8 cellular contexts compared by ENCODE assay signal in genomic region chr3:114152519-114153151, GRCh38. TPM values are rescaled to one million over a fixed set of nuclear protein-coding genes. Genes with fewer than 3 reads are reported as not detected.
DNase-seq lines count a peak whose midpoint lies in the region; TF ChIP-seq lines count a peak whose summit lies in the region.

No MANE protein-coding gene starts in this region.

- H3K27ac ChIP-seq in ovary (no peak overlapping the region), thymus (ENCODE audit: low read depth) (no peak overlapping the region)

- TF ChIP-seq CTCF in HFFc6 (IDR thresholded peaks at IDR 0.05) (peak; percentile 96), glutamatergic neuron (IDR thresholded peaks at IDR 0.05; ENCODE audit: partially characterized antibody, unreplicated experiment) (peak; percentile 91), ovary (IDR thresholded peaks at IDR 0.05) (peak; percentile 72 to 92 (median 79))

- H3K9me3 ChIP-seq in ovary, result no peaks in the 10 kb centered on the region
- H3K9me3 ChIP-seq in thymus (ENCODE audit: control insufficient read depth), result no peaks in the 10 kb centered on the region

- no peaks in the 10 kb centered on the region for H3K9me3 Mint-ChIP-seq in HFFc6
- no peaks in the 10 kb centered on the region for H3K9me3 Mint-ChIP-seq in activated naive CD4-positive, alpha-beta T cell treated with anti-CD3 and anti-CD28 coated beads, Interleukin-2, amount 10 ng/mL, durations not matched to agents 7 days and 5 days
- no peaks in the 10 kb centered on the region for H3K9me3 Mint-ChIP-seq in glutamatergic neuron (ENCODE audit: unreplicated experiment)

- peak overlapping the region; percentile 81 for H3K4me3 Mint-ChIP-seq in HFFc6
- peak overlapping the region; percentile 25 for H3K4me3 Mint-ChIP-seq in activated naive CD4-positive, alpha-beta T cell treated with anti-CD3 and anti-CD28 coated beads, Interleukin-2, amount 10 ng/mL, durations not matched to agents 7 days and 5 days
- H3K4me3 Mint-ChIP-seq in glutamatergic neuron (ENCODE audit: unreplicated experiment), result peak overlapping the region; percentile 84

- H3K27me3 ChIP-seq in ovary (no peaks in the 10 kb centered on the region), thymus (ENCODE audit: control insufficient read depth, insufficient read depth) (no peaks in the 10 kb centered on the region)

- peaks cover 6% of the 10 kb centered on the region for H3K4me1 Mint-ChIP-seq in HFFc6 (ENCODE audit: low read depth)
- peaks cover 5% of the 10 kb centered on the region for H3K4me1 Mint-ChIP-seq in activated naive CD4-positive, alpha-beta T cell treated with anti-CD3 and anti-CD28 coated beads, Interleukin-2, amount 10 ng/mL, durations not matched to agents 7 days and 5 days
- peaks cover 8% of the 10 kb centered on the region for H3K4me1 Mint-ChIP-seq in glutamatergic neuron (ENCODE audit: low read depth, unreplicated experiment)

- H3K36me3 Mint-ChIP-seq in HFFc6 (ENCODE audit: low read depth) (no peaks in the 10 kb centered on the region), glutamatergic neuron (ENCODE audit: unreplicated experiment) (no peaks in the 10 kb centered on the region)
- H3K36me3 Mint-ChIP-seq in activated naive CD4-positive, alpha-beta T cell treated with anti-CD3 and anti-CD28 coated beads, Interleukin-2, amount 10 ng/mL, durations not matched to agents 7 days and 5 days, result no peaks in the 10 kb centered on the region

- CTCF ChIA-PET in activated naive CD4-positive, alpha-beta T cell treated with anti-CD3 and anti-CD28 coated beads, Interleukin-2, amount 10 ng/mL, durations not matched to agents 7 days and 5 days (lab: Charles Lee), result interaction anchor here (0.7 to 4.1 kb wide), 13 partner anchors 8 to 752 kb away, joined by 3 to 38 read pairs (median 4); no protein-coding TSS in a partner anchor

- TF ChIP-seq POLR2A in ovary (IDR thresholded peaks at IDR 0.05), result no peak

- H3K27ac Mint-ChIP-seq in HFFc6 (no peak overlapping the region), glutamatergic neuron (ENCODE audit: unreplicated experiment) (no peak overlapping the region)
- H3K27ac Mint-ChIP-seq in activated naive CD4-positive, alpha-beta T cell treated with anti-CD3 and anti-CD28 coated beads, Interleukin-2, amount 10 ng/mL, durations not matched to agents 7 days and 5 days, result no peak overlapping the region

- 1% methylated on average over 35 of the region's 35 CpGs for WGBS in ovary, 3 donors
- WGBS in thymus, result 11% methylated on average over 35 of the region's 35 CpGs

- no peak for TF ChIP-seq EP300 in ovary (IDR thresholded peaks at IDR 0.05)

- no peaks in the 10 kb centered on the region for H3K36me3 ChIP-seq in ovary
- H3K36me3 ChIP-seq in thymus (ENCODE audit: control insufficient read depth, insufficient read depth), result no peaks in the 10 kb centered on the region

- intact Hi-C loops in ovary (cut with DNase I), result loop anchor here in 1 of 4 donors (10.0 kb wide), 1 partner anchor 1012 kb away; no protein-coding TSS in a partner anchor

- H3K4me1 ChIP-seq in ovary (ENCODE audit: insufficient read depth), result no peaks in the 10 kb centered on the region
- H3K4me1 ChIP-seq in thymus (ENCODE audit: control insufficient read depth, insufficient read depth, low read length), result no peaks in the 10 kb centered on the region

- H3K4me3 ChIP-seq in ovary (peak overlapping the region; percentile 46), thymus (ENCODE audit: low read length) (peak overlapping the region; percentile 39)

- DNase-seq in GM04504 (ENCODE audit: low read depth) (peak; percentile 45), HFFc6 (peak; percentile 57), NAMALWA (ENCODE audit: low spot score) (peak; percentile 81), SK-N-DZ (ENCODE audit: low spot score) (peak; percentile 74), glutamatergic neuron (peak; percentile 86), ovary (peak; percentile 77 to 93 (median 87))
- DNase-seq in activated naive CD4-positive, alpha-beta T cell treated with anti-CD3 and anti-CD28 coated beads, Interleukin-2, amount 10 ng/mL, durations not matched to agents 7 days and 5 days, result peak; percentile 84

- H3K27me3 Mint-ChIP-seq in HFFc6 (ENCODE audit: insufficient read depth) (peaks cover 5% of the 10 kb centered on the region), glutamatergic neuron (ENCODE audit: unreplicated experiment) (peaks cover 2% of the 10 kb centered on the region)
- H3K27me3 Mint-ChIP-seq in activated naive CD4-positive, alpha-beta T cell treated with anti-CD3 and anti-CD28 coated beads, Interleukin-2, amount 10 ng/mL, durations not matched to agents 7 days and 5 days, result peaks cover 9% of the 10 kb centered on the region

RNA-seq across cellular contexts. Expression of gene DRD3, which starts 26.2 kb away (rescaled TPM):
- not detected for total RNA-seq in HFFc6 (2021; fragmentation: NEBNext Ultra II Directional; extraction: Animal tissue kit (Norgen Biotek cat#: 25700))
- not detected in 2 replicates for polyA plus RNA-seq in SK-N-DZ (2014; cell fraction: cytosol; rRNA removed)
- polyA plus RNA-seq in SK-N-DZ (2014; cell fraction: nucleus; rRNA removed), result not detected in 2 replicates
- not detected for total RNA-seq in glutamatergic neuron (ENCODE audit: unreplicated experiment)
- total RNA-seq in ovary, result not detected
- not detected for polyA plus RNA-seq in ovary
- 0.05 TPM for polyA plus RNA-seq in thymus

Comparison
In these comparisons a context has a peak if more than half of its experiments do, and no peak if none do; other contexts are left out.
1. H3K4me3 Mint-ChIP-seq: peak in every context shown above with its lines; median percentile 84 in glutamatergic neuron; 81 in HFFc6; 25 in activated naive CD4-positive, alpha-beta T cell treated with anti-CD3 and anti-CD28 coated beads, Interleukin-2, amount 10 ng/mL, durations not matched to agents 7 days and 5 days.